ENCODE assay signal across 22 cellular contexts in the genomic region with DNA sequence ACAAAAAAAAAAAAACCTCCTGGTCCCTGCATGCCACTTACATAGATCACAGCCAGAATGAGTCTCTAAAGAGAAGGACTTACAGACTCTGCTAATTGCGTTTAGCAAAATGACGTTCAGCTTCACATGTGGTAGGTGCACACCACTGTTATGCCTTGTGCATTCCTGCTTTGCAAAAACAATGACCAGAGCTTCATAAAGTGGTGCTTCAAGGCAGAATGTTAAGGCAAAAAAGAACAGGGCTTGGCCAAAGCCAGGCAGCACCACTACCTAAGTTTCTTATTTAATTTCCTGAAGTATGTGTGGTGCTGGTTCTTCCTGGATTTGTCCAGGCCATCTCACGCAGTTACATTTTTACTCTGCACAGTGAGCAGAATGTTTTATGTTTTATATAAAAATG.
DNase-seq lines count a peak whose midpoint lies in the region; ATAC-seq, FAIRE-seq and TF ChIP-seq lines count a peak whose summit lies in the region.
"Had no signal": no experiment of that assay in that cellular context is flagged by ENCODE, and none has a peak within 500 bp of the region (broad histone marks: within the 10 kb centered on the region; RNA-seq: fewer than 3 reads in every experiment).

No MANE protein-coding gene starts in this region.

- H3K9me3 ChIP-seq in BLaER1 treated with 17β-estradiol and CSF1 and Interleukin-3, amounts not matched to agents 10 nM and 100 nM (replicated peaks in 1 of 11): no peaks in the 10 kb centered on the region
- H3K9me3 ChIP-seq in lower lobe of right lung (no peaks in the 10 kb centered on the region), thyroid gland (no peaks in the 10 kb centered on the region)
- H3K9me3 ChIP-seq: SJSA1 had no signal

- H3K4me2 ChIP-seq in BLaER1 treated with 17β-estradiol and CSF1 and Interleukin-3, amounts not matched to agents 10 nM and 100 nM: peak overlapping the region in 6 of 11 experiments; percentile 74 to 91 (median 84); a peak in 9 of 22 replicates
- H3K4me2 ChIP-seq: KMS-11 had no signal

- 35 to 46% methylated on average over 3 of the region's 3 CpGs for WGBS in thyroid gland, 2 donors

- H3K27me3 ChIP-seq in BLaER1 treated with 17β-estradiol and CSF1 and Interleukin-3, amounts not matched to agents 10 nM and 100 nM: no peaks in the 10 kb centered on the region
- no peaks in the 10 kb centered on the region for H3K27me3 ChIP-seq in lower lobe of right lung (ENCODE audit: low read depth)
- no peaks in the 10 kb centered on the region for H3K27me3 ChIP-seq in thyroid gland
- H3K27me3 ChIP-seq: SJSA1 had no signal

- FAIRE-seq in H54 (lab: Jason Lieb, UNC): no peak
- FAIRE-seq: G401.6, GM12892, HTR-8/SVneo had no signal

- no peak overlapping the region for H3K27ac ChIP-seq in BLaER1 treated with 17β-estradiol and CSF1 and Interleukin-3, amounts not matched to agents 10 nM and 100 nM
- H3K27ac ChIP-seq in lower lobe of right lung (peak overlapping the region; percentile 31), thyroid gland (peak overlapping the region; percentile 78 to 86 (median 84))
- H3K27ac ChIP-seq: KMS-11, SJSA1 had no signal

- no peak overlapping the region for H3K4me3 ChIP-seq in BLaER1 treated with 17β-estradiol and CSF1 and Interleukin-3, amounts not matched to agents 10 nM and 100 nM
- H3K4me3 ChIP-seq in lower lobe of right lung: no peak overlapping the region
- no peak overlapping the region for H3K4me3 ChIP-seq in thyroid gland (replicated peaks in 1 of 3)
- H3K4me3 ChIP-seq: SJSA1 had no signal

- peaks cover 0 to 13% (median 0%) of the 10 kb centered on the region in 11 experiments; a peak in 2 of 22 replicates for H4K20me1 ChIP-seq in BLaER1 treated with 17β-estradiol and CSF1 and Interleukin-3, amounts not matched to agents 10 nM and 100 nM

- no peak for TF ChIP-seq POLR2A in thyroid gland (IDR thresholded peaks at IDR 0.05)
- no peak for TF ChIP-seq POLR2A in H54 (IDR thresholded peaks at IDR 0.05; ENCODE audit: low read depth, low read length)

- H3K4me1 ChIP-seq in BLaER1 treated with 17β-estradiol and CSF1 and Interleukin-3, amounts not matched to agents 10 nM and 100 nM: peaks cover 9 to 35% (median 20%) of the 10 kb centered on the region in 10 experiments
- H3K4me1 ChIP-seq in lower lobe of right lung (peaks cover 51% of the 10 kb centered on the region), thyroid gland (peaks cover 56 to 86% of the 10 kb centered on the region in 2 donors)
- H3K4me1 ChIP-seq: SJSA1 had no signal

- intact Hi-C loops in lower lobe of right lung (cut with DNase I): no loop called here
- intact Hi-C loops in thyroid gland (cut with DNase I): no loop called here
- intact Hi-C loops in posterior vena cava (cut with DNase I): no loop called here

- no peaks in the 10 kb centered on the region for H3K36me3 ChIP-seq in BLaER1 treated with 17β-estradiol and CSF1 and Interleukin-3, amounts not matched to agents 10 nM and 100 nM
- H3K36me3 ChIP-seq in lower lobe of right lung (no peaks in the 10 kb centered on the region), thyroid gland (no peaks in the 10 kb centered on the region)
- H3K36me3 ChIP-seq: SJSA1 had no signal

- H3K9ac ChIP-seq in BLaER1 treated with 17β-estradiol and CSF1 and Interleukin-3, amounts not matched to agents 10 nM and 100 nM: no peak overlapping the region
- H3K9ac ChIP-seq: KMS-11 had no signal

- peak; percentile 26 to 41 for ATAC-seq in lower lobe of right lung
- ATAC-seq: CD8-positive, alpha-beta T cell; HCT116; Panc1 had no signal

- TF ChIP-seq CTCF in lower lobe of right lung (IDR thresholded peaks at IDR 0.05) (no peak), thyroid gland (IDR thresholded peaks at IDR 0.05) (no peak)

- peak; percentile 43 for DNase-seq in DMS79 treated with DMSO at 0.1 percent for 48 hours (lab: John Stamatoyannopoulos, UW)
- no peak for DNase-seq in lower lobe of right lung
- DNase-seq in thyroid gland: peak; percentile 51 to 53
- DNase-seq in posterior vena cava (ENCODE audit: low spot score): no peak
- no peak for DNase-seq in H54 (ENCODE audit: insufficient read length, low spot score)
- DNase-seq in OCI-M1 (lab: John Stamatoyannopoulos, UW): no peak
- DNase-seq: CD8-positive, alpha-beta T cell; GOT3; NCI-H1436 treated with DMSO at 0.1 percent for 48 hours; NCI-H2029; NCI-H2227 treated with DMSO at 0.1 percent for 48 hours; NCI-H510A; NCI-H748 treated with DMSO at 0.1 percent for 48 hours; NK-92 treated with Interleukin-12 subunit alpha and Interleukin-12 subunit beta, amount 100 ng/mL, for 24 hours had no signal

Comparison
In these comparisons a context has a peak if more than half of its experiments do, and no peak if none do; other contexts are left out.
1. H3K27ac ChIP-seq: peak in lower lobe of right lung (single experiment) and thyroid gland (3 of 3); none in BLaER1 treated with 17β-estradiol and CSF1 and Interleukin-3, amounts not matched to agents 10 nM and 100 nM (0 of 11).
2. DNase-seq: peak in DMS79 treated with DMSO at 0.1 percent for 48 hours (single experiment) and thyroid gland (2 of 2); none in lower lobe of right lung (single experiment), posterior vena cava (single experiment), H54 (single experiment) and OCI-M1 (single experiment).